Comparison of ENCODE assay signal across 15 cellular contexts in the genomic region with DNA sequence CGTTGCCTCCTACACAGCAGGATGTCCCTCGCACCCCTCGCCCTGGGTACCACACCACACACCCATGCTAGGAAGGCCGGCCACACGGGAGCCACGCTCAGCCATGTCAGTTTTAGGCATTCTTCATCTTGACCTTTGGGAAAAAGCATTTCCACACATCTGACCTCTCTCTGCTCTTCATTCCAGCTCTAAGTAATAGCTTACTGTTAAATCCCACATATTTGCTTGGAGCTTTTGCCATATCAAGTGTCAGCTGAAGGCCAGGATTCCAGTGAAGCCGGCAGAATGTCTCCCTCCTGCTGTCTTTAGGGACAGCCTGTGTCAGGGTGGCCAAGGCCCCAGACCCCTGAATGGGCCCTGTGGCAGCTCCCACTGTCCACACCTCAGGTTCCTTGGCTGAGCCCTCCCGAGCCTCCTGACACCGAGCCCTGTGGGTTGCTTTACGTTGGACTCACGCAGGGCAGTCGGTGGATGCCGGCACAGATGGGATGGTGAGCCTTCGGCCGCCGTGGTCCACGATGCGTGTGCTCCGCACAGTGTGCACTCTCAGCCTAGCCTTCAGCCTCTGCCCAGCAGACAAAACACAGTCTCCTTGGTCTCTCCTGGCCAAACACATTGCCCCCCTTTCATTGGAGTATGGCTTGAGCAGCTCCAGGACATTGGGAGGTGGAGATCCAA.
DNase-seq lines count a peak whose midpoint lies in the region; ATAC-seq, FAIRE-seq and TF ChIP-seq lines count a peak whose summit lies in the region.
"Had no signal": no experiment of that assay in that cellular context is flagged by ENCODE, and none has a peak within 500 bp of the region (broad histone marks: within the 10 kb centered on the region; RNA-seq: fewer than 3 reads in every experiment).

No MANE protein-coding gene starts in this region.

- no peaks in the 10 kb centered on the region for H3K27me3 ChIP-seq in H1 (replicated peaks in 1 of 4; ENCODE audit: control insufficient read depth in 3 of 4, extremely low read depth in 1 of 4, insufficient read depth in 3 of 4, low read length in 3 of 4)
- H3K27me3 ChIP-seq in mesenchymal stem cell (ENCODE audit: control insufficient read depth in 1 of 2, insufficient read depth in 1 of 2, low read length in 2 of 2), result no peaks in the 10 kb centered on the region
- no peaks in the 10 kb centered on the region for H3K27me3 ChIP-seq in osteoblast (ENCODE audit: insufficient read depth, low read length)
- no peaks in the 10 kb centered on the region for H3K27me3 ChIP-seq in vagina
- H3K27me3 ChIP-seq in gastrocnemius medialis, result no peaks in the 10 kb centered on the region
- H3K27me3 ChIP-seq: BLaER1 treated with 17β-estradiol and CSF1 and Interleukin-3, amounts not matched to agents 10 nM and 100 nM had no signal

- TF ChIP-seq CTCF in VCaP (conservative IDR thresholded peaks at IDR 0.05) (no peak), H1 (IDR thresholded peaks at IDR 0.05; ENCODE audit: control extremely low read depth in 1 of 3, insufficient read depth in 1 of 3, low read depth in 1 of 3, low read length in 3 of 3) (no peak), osteoblast (IDR thresholded peaks at IDR 0.05; ENCODE audit: extremely low read depth, low read depth, low read length) (no peak), vagina (IDR thresholded peaks at IDR 0.05) (no peak), gastrocnemius medialis (IDR thresholded peaks at IDR 0.05 in 4 of 5, conservative IDR thresholded peaks at IDR 0.05 in 1 of 5) (no peak)

- POLR2A ChIA-PET in H1 (lab: Charles Lee; ENCODE audit: partially characterized antibody), result interaction anchor here (0.6 kb wide), 1 partner anchor 272 kb away, joined by 3 read pairs; no protein-coding TSS in a partner anchor

- H2BK5ac ChIP-seq in H1 (ENCODE audit: low read depth, low read length) (no peak overlapping the region), mesenchymal stem cell (ENCODE audit: low read depth, low read length, poor library complexity, severe bottlenecking) (no peak overlapping the region)

- no peak overlapping the region for H3K9ac ChIP-seq in H1 (replicated peaks in 1 of 4; ENCODE audit: extremely low read depth in 1 of 4, low read depth in 3 of 4, low read length in 3 of 4)
- H3K9ac ChIP-seq in mesenchymal stem cell (ENCODE audit: low read length), result no peak overlapping the region
- H3K9ac ChIP-seq: BLaER1 treated with 17β-estradiol and CSF1 and Interleukin-3, amounts not matched to agents 10 nM and 100 nM had no signal

- H2BK120ac ChIP-seq in H1 (replicated peaks; ENCODE audit: low read depth, low read length) (no peak overlapping the region), mesenchymal stem cell (ENCODE audit: low read depth, low read length) (no peak overlapping the region)

- TF ChIP-seq EP300 in H1 (IDR thresholded peaks at IDR 0.05; ENCODE audit: borderline replicate concordance in 1 of 2, low read depth in 2 of 2, low read length in 2 of 2), result no peak

- H3K4ac ChIP-seq in H1 (replicated peaks; ENCODE audit: insufficient read length, low read depth, low read length) (no peak overlapping the region), mesenchymal stem cell (ENCODE audit: low read depth in 1 of 2, low read length in 2 of 2) (no peak overlapping the region)

- peak overlapping the region; percentile 36; the same call in 1 of the 2 replicates for H3K27ac ChIP-seq in VCaP
- no peak overlapping the region for H3K27ac ChIP-seq in H1 (ENCODE audit: low read depth, low read length)
- peak overlapping the region; percentile 52 for H3K27ac ChIP-seq in mesenchymal stem cell (ENCODE audit: low read length, poor library complexity, severe bottlenecking)
- H3K27ac ChIP-seq in osteoblast (ENCODE audit: low read depth, low read length), result no peak overlapping the region
- H3K27ac ChIP-seq in vagina, result no peak overlapping the region
- no peak overlapping the region for H3K27ac ChIP-seq in gastrocnemius medialis
- H3K27ac ChIP-seq: BLaER1 treated with 17β-estradiol and CSF1 and Interleukin-3, amounts not matched to agents 10 nM and 100 nM had no signal

- TF ChIP-seq RAD21 in H1 (IDR thresholded peaks at IDR 0.05 in 1 of 2, conservative IDR thresholded peaks at IDR 0.05 in 1 of 2; ENCODE audit: low read depth in 2 of 2, low read length in 2 of 2), result no peak

- H4K20me1 ChIP-seq in H1 (replicated peaks in 1 of 2; ENCODE audit: control insufficient read depth in 1 of 2, insufficient read depth in 2 of 2, low read length in 2 of 2) (no peaks in the 10 kb centered on the region), osteoblast (ENCODE audit: insufficient read depth, low read length) (peaks cover 7% of the 10 kb centered on the region)

- H2BK15ac ChIP-seq in H1 (ENCODE audit: low read length) (no peak overlapping the region), mesenchymal stem cell (ENCODE audit: low read depth, poor library complexity, severe bottlenecking) (no peak overlapping the region)

- TF ChIP-seq POLR2A in H1 (IDR thresholded peaks at IDR 0.05; ENCODE audit: control extremely low read depth in 1 of 2, low read depth in 2 of 2, low read length in 2 of 2), result no peak
- TF ChIP-seq POLR2A in vagina (IDR thresholded peaks at IDR 0.05), result no peak
- no peak for TF ChIP-seq POLR2A in gastrocnemius medialis (IDR thresholded peaks at IDR 0.05)

- no peak overlapping the region for H3K14ac ChIP-seq in H1 (ENCODE audit: insufficient read length)
- no peak overlapping the region for H3K14ac ChIP-seq in mesenchymal stem cell (ENCODE audit: low read length in 2 of 2)

- intact Hi-C loops in vagina (cut with DNase I), result no loop called here
- intact Hi-C loops in gastrocnemius medialis (cut with DNase I; ENCODE audit: low total_unique reads), result no loop called here

- no peak overlapping the region for H4K5ac ChIP-seq in H1 (ENCODE audit: insufficient read length, low read depth, low read length)

- no peaks in the 10 kb centered on the region for H3K79me2 ChIP-seq in H1 (ENCODE audit: control insufficient read depth in 1 of 2, insufficient read depth in 2 of 2, low read length in 2 of 2)
- no peaks in the 10 kb centered on the region for H3K79me2 ChIP-seq in osteoblast (ENCODE audit: insufficient read depth, low read length)

- H3K23me2 ChIP-seq in H1 (ENCODE audit: low read depth, low read length), result no peaks in the 10 kb centered on the region

- H3K23ac ChIP-seq in H1 (ENCODE audit: insufficient read length) (no peak overlapping the region), mesenchymal stem cell (ENCODE audit: low read length in 2 of 2) (no peak overlapping the region)

- peaks cover 0 to 15% (median 10%) of the 10 kb centered on the region in 4 experiments; a peak in 6 of 7 replicates for H3K4me1 ChIP-seq in H1 (replicated peaks in 1 of 4; ENCODE audit: control insufficient read depth in 3 of 4, insufficient read depth in 4 of 4, low read length in 3 of 4)
- H3K4me1 ChIP-seq in mesenchymal stem cell (ENCODE audit: control insufficient read depth, insufficient read depth, low read depth, low read length), result peaks cover 34% of the 10 kb centered on the region
- no peaks in the 10 kb centered on the region for H3K4me1 ChIP-seq in osteoblast (ENCODE audit: insufficient read depth, low read length)
- H3K4me1 ChIP-seq in vagina, result peaks cover 45% of the 10 kb centered on the region
- no peaks in the 10 kb centered on the region for H3K4me1 ChIP-seq in gastrocnemius medialis
- H3K4me1 ChIP-seq: HAP-1 had no signal

- H3K18ac ChIP-seq in H1 (ENCODE audit: extremely low read depth, low read length), result no peak overlapping the region; the same call in 1 of the 2 replicates
- H3K18ac ChIP-seq in mesenchymal stem cell (ENCODE audit: low read depth in 1 of 2, low read length in 2 of 2), result no peak overlapping the region

- no peak overlapping the region for H3K4me2 ChIP-seq in H1 (ENCODE audit: insufficient read depth in 1 of 2, low read depth in 2 of 2, low read length in 2 of 2)
- H3K4me2 ChIP-seq in mesenchymal stem cell (ENCODE audit: low read length, poor library complexity, severe bottlenecking), result no peak overlapping the region
- H3K4me2 ChIP-seq in osteoblast (ENCODE audit: insufficient read depth, low read length), result no peak overlapping the region

- peak overlapping the region; percentile 17 for H4K91ac ChIP-seq in H1 (replicated peaks; ENCODE audit: insufficient read length, low read length)
- H4K91ac ChIP-seq in mesenchymal stem cell (ENCODE audit: low read length), result peak overlapping the region; percentile 60

- 84% methylated on average over 18 of the region's 19 CpGs; no CpG with 5 or more reads in 1 of the 2 experiments for WGBS in H1 (ENCODE audit: extremely low coverage in 1 of 2, insufficient coverage in 1 of 2, insufficient read length in 1 of 2, insufficient replicate concordance in 2 of 2, low coverage in 1 of 2, low lambda C conversion rate in 2 of 2, missing lambda C conversion rate in 1 of 2), 2 experiments
- WGBS in mesenchymal stem cell, result 93% methylated on average over 16 of the region's 19 CpGs

- FAIRE-seq in H1 (lab: Jason Lieb, UNC) (no peak), frontal cortex (lab: Jason Lieb, UNC) (no peak)
- FAIRE-seq: GM12878, GM18507 had no signal

- H3K79me1 ChIP-seq in H1 (ENCODE audit: low read depth, low read length) (no peaks in the 10 kb centered on the region), mesenchymal stem cell (replicated peaks; ENCODE audit: low read length, poor library complexity, severe bottlenecking) (no peaks in the 10 kb centered on the region)

- no peak overlapping the region for H4K8ac ChIP-seq in H1 (ENCODE audit: extremely low read depth, insufficient read depth, low read length)
- no peak overlapping the region for H4K8ac ChIP-seq in mesenchymal stem cell (ENCODE audit: low read length)

- ATAC-seq in gastrocnemius medialis, result no peak
- ATAC-seq: GM12878 had no signal

- no peak overlapping the region for H3K4me3 ChIP-seq in H1 (ENCODE audit: extremely low read depth in 1 of 4, insufficient read depth in 2 of 4, low read depth in 3 of 4, low read length in 4 of 4)
- no peak overlapping the region for H3K4me3 ChIP-seq in mesenchymal stem cell (ENCODE audit: insufficient read depth in 1 of 2, low read depth in 1 of 2, low read length in 2 of 2)
- H3K4me3 ChIP-seq in osteoblast (ENCODE audit: insufficient read depth, low read length), result no peak overlapping the region
- no peak overlapping the region for H3K4me3 ChIP-seq in vagina
- H3K4me3 ChIP-seq in gastrocnemius medialis, result no peak overlapping the region
- H3K4me3 ChIP-seq: BLaER1 treated with 17β-estradiol and CSF1 and Interleukin-3, amounts not matched to agents 10 nM and 100 nM; GM12878; HAP-1 had no signal

- DNase-seq in H1 (ENCODE audit: low read depth in 1 of 2, low spot score in 2 of 2) (no peak), mesenchymal stem cell (no peak), osteoblast (ENCODE audit: insufficient read length, low spot score, missing footprints) (peak; percentile 49), frontal cortex (ENCODE audit: low spot score in 2 of 2) (no peak), vagina (ENCODE audit: extremely low spot score in 2 of 2) (no peak), COLO829 (ENCODE audit: low spot score) (no peak), gastrocnemius medialis (no peak)
- DNase-seq: ACHN; CD4-positive, CD25-positive, alpha-beta regulatory T cell; GOT3 had no signal

- H2BK12ac ChIP-seq in H1 (ENCODE audit: low read depth, low read length) (no peak overlapping the region), mesenchymal stem cell (ENCODE audit: low read length in 2 of 2) (no peak overlapping the region)

- no peaks in the 10 kb centered on the region for H3K9me3 ChIP-seq in H1 (ENCODE audit: insufficient read depth in 2 of 2, low read depth in 1 of 2, low read length in 1 of 2)
- no peaks in the 10 kb centered on the region for H3K9me3 ChIP-seq in mesenchymal stem cell (ENCODE audit: control insufficient read depth, low read length)
- no peaks in the 10 kb centered on the region for H3K9me3 ChIP-seq in osteoblast (ENCODE audit: low read depth, low read length)
- H3K9me3 ChIP-seq in vagina, result no peaks in the 10 kb centered on the region
- no peaks in the 10 kb centered on the region for H3K9me3 ChIP-seq in gastrocnemius medialis
- H3K9me3 ChIP-seq: BLaER1 treated with 17β-estradiol and CSF1 and Interleukin-3, amounts not matched to agents 10 nM and 100 nM; HAP-1 had no signal

- H2AK5ac ChIP-seq in H1 (ENCODE audit: low read depth, low read length) (no peak overlapping the region), mesenchymal stem cell (ENCODE audit: low read length, severe bottlenecking) (peak overlapping the region; percentile 93)

- no peak overlapping the region for H3K56ac ChIP-seq in H1 (replicated peaks; ENCODE audit: insufficient read length, low read depth, low read length)

- H2BK20ac ChIP-seq in H1 (ENCODE audit: low read length), result no peak overlapping the region

- no peak overlapping the region for H2AFZ ChIP-seq in H1 (ENCODE audit: low read length)
- no peak overlapping the region for H2AFZ ChIP-seq in mesenchymal stem cell (ENCODE audit: low read depth, low read length)
- H2AFZ ChIP-seq in osteoblast (ENCODE audit: low read length), result no peak overlapping the region

- H3K36me3 ChIP-seq in H1 (ENCODE audit: control insufficient read depth in 2 of 4, insufficient read depth in 4 of 4, low read length in 3 of 4), result no peaks in the 10 kb centered on the region
- H3K36me3 ChIP-seq in mesenchymal stem cell (ENCODE audit: control insufficient read depth in 1 of 2, insufficient read depth in 2 of 2, low read depth in 1 of 2, low read length in 2 of 2), result peaks cover 4 to 7% of the 10 kb centered on the region in 2 experiments
- no peaks in the 10 kb centered on the region for H3K36me3 ChIP-seq in osteoblast (ENCODE audit: insufficient read depth, low read length)
- H3K36me3 ChIP-seq in vagina, result no peaks in the 10 kb centered on the region
- H3K36me3 ChIP-seq in gastrocnemius medialis, result no peaks in the 10 kb centered on the region
- H3K36me3 ChIP-seq: HAP-1 had no signal

- in situ Hi-C loops in gastrocnemius medialis (cut with MboI; ENCODE audit: low sequenced_read_pairs in 4 of 4), result no loop called here

- CTCF ChIA-PET in H1 (lab: Charles Lee; ENCODE audit: partially characterized antibody), result no interaction called here

Comparison
In these comparisons a context has a peak if more than half of its experiments do, and no peak if none do; other contexts are left out.
1. H3K27ac ChIP-seq: peak in VCaP (single experiment) and mesenchymal stem cell (single experiment); none in H1 (single experiment), osteoblast (single experiment), vagina (single experiment) and gastrocnemius medialis (0 of 4).